In genomic region chr7:96708872-96709271, GRCh38 we compare ENCODE assay signal across 8 cellular contexts. TPM values are rescaled to one million over a fixed set of nuclear protein-coding genes. Genes with fewer than 3 reads are reported as not detected.
DNase-seq lines count a peak whose midpoint lies in the region; ATAC-seq and TF ChIP-seq lines count a peak whose summit lies in the region.

No MANE protein-coding gene starts in this region.

- ATAC-seq in GM19043 (IDR thresholded peaks at IDR 0.05; ENCODE audit: low read depth, unreplicated experiment) (peak; percentile 6), HG03280 (IDR thresholded peaks at IDR 0.05; ENCODE audit: unreplicated experiment) (peak; percentile 2)

- H3K9me3 Mint-ChIP-seq in mesothelial cell of epicardium: peaks cover 23% of the 10 kb centered on the region

- H3K27ac Mint-ChIP-seq in mesothelial cell of epicardium: peak overlapping the region; percentile 99

- TF ChIP-seq CTCF in astrocyte of the spinal cord (IDR thresholded peaks at IDR 0.05; ENCODE audit: low read depth, low read length) (no peak), mesothelial cell of epicardium (IDR thresholded peaks at IDR 0.05; ENCODE audit: unreplicated experiment) (no peak)

- peak overlapping the region; percentile 93 for H3K4me3 Mint-ChIP-seq in mesothelial cell of epicardium

- DNase-seq in astrocyte of the spinal cord (ENCODE audit: low read depth, low spot score) (no peak), mesothelial cell of epicardium (ENCODE audit: low spot score in 2 of 2, unreplicated experiment in 2 of 2) (no peak), NCI-H526 treated with DMSO at 0.1 percent for 48 hours (lab: John Stamatoyannopoulos, UW) (no peak), D341Med (ENCODE audit: low spot score) (no peak), germinal center (ENCODE audit: low spot score) (no peak), islet precursor cell (no peak)

- in situ Hi-C loops in astrocyte of the spinal cord (cut with HindIII; ENCODE audit: low sequenced_read_pairs): no loop called here

- peaks cover 19% of the 10 kb centered on the region for H3K4me1 Mint-ChIP-seq in mesothelial cell of epicardium

- H3K36me3 Mint-ChIP-seq in mesothelial cell of epicardium: peaks cover 14% of the 10 kb centered on the region

- peak overlapping the region; percentile 61 for H3K4me3 ChIP-seq in astrocyte of the spinal cord (ENCODE audit: low read depth, low read length)

- no peaks in the 10 kb centered on the region for H3K27me3 Mint-ChIP-seq in mesothelial cell of epicardium (ENCODE audit: low read depth)

RNA-seq across cellular contexts. Expression of gene SEM1, which starts 0.8 kb away (rescaled TPM):
- 70.1 to 75.7 TPM (median 73.5 TPM) in 3 replicates for total RNA-seq in mesothelial cell of epicardium
